ENCODE assay signal across 1 cellular context in the genomic region with DNA sequence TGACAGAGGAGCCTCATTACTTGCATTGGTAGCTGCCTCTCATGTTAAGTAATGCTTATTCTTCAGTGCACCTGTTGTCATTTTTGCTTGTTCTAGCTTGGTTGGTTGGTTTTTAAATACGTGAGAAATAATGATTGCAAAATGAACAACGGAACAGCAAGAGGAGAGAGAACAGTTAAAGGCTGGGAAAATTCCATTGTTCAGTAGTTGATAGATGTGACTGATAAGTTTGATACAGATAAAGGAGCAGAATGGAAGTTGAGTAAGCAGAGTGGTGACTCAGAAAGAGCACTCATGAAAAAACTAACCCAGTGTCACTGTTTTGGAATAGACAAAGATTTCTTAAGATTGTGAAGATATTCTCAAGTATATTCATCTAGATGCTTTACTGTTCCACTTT.
TF ChIP-seq lines count a peak whose summit lies in the region.

No MANE protein-coding gene starts in this region.

TF ChIP-seq in WTC11, 78 proteins besides CTCF, POLR2A, EP300 and RAD21 (continued from another document):
- TF ChIP-seq, protein P1, sequence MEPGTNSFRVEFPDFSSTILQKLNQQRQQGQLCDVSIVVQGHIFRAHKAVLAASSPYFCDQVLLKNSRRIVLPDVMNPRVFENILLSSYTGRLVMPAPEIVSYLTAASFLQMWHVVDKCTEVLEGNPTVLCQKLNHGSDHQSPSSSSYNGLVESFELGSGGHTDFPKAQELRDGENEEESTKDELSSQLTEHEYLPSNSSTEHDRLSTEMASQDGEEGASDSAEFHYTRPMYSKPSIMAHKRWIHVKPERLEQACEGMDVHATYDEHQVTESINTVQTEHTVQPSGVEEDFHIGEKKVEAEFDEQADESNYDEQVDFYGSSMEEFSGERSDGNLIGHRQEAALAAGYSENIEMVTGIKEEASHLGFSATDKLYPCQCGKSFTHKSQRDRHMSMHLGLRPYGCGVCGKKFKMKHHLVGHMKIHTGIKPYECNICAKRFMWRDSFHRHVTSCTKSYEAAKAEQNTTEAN (CRISPR knock-in tag; IDR thresholded peaks at IDR 0.05), result no peak
- TF ChIP-seq OVOL2 (CRISPR knock-in tag; IDR thresholded peaks at IDR 0.05; ENCODE audit: borderline replicate concordance) (no peak), TEAD4 (CRISPR knock-in tag; IDR thresholded peaks at IDR 0.05) (no peak)
- TF ChIP-seq, protein P2, sequence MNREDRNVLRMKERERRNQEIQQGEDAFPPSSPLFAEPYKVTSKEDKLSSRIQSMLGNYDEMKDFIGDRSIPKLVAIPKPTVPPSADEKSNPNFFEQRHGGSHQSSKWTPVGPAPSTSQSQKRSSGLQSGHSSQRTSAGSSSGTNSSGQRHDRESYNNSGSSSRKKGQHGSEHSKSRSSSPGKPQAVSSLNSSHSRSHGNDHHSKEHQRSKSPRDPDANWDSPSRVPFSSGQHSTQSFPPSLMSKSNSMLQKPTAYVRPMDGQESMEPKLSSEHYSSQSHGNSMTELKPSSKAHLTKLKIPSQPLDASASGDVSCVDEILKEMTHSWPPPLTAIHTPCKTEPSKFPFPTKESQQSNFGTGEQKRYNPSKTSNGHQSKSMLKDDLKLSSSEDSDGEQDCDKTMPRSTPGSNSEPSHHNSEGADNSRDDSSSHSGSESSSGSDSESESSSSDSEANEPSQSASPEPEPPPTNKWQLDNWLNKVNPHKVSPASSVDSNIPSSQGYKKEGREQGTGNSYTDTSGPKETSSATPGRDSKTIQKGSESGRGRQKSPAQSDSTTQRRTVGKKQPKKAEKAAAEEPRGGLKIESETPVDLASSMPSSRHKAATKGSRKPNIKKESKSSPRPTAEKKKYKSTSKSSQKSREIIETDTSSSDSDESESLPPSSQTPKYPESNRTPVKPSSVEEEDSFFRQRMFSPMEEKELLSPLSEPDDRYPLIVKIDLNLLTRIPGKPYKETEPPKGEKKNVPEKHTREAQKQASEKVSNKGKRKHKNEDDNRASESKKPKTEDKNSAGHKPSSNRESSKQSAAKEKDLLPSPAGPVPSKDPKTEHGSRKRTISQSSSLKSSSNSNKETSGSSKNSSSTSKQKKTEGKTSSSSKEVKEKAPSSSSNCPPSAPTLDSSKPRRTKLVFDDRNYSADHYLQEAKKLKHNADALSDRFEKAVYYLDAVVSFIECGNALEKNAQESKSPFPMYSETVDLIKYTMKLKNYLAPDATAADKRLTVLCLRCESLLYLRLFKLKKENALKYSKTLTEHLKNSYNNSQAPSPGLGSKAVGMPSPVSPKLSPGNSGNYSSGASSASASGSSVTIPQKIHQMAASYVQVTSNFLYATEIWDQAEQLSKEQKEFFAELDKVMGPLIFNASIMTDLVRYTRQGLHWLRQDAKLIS (CRISPR knock-in tag; IDR thresholded peaks at IDR 0.05; ENCODE audit: borderline replicate concordance), result no peak
TF ChIP-seq in WTC11: peak in this region for 0.
